9 cellular contexts compared by ENCODE assay signal in the genomic region with DNA sequence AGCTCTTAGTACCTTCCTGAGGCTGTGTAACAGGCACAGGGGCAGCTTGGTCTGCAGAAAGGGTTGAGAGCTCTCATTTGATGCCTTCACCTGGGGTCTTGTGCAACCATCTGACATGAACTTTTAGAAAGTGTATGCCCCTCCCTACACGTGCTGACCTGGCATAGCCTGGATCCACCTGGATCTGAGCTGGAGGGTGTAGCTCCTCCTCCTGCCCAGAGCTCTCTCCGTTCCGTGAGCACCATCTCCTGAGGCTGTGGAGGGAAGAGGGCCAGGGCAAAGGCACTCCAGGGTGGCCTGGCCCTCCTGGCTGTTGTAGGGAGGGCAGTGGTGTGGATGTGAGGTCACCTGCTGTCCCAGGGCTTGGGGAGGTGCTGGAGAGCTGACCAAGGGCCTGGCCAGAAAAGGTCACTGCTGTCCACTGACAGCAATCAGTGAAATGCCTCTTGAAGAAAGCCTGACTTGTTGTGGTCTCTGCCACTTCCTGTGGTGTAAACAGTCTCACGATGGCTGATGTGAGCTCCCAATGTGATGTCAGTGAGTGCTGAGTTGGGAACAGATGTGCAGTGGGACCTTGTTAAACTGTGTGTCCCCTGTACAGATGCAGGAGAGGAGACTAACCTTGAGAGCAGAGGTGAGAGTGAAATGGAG. TPM values are rescaled to one million over a fixed set of nuclear protein-coding genes. Genes with fewer than 3 reads are reported as not detected.
DNase-seq lines count a peak whose midpoint lies in the region; ATAC-seq and TF ChIP-seq lines count a peak whose summit lies in the region.
"Had no signal": no experiment of that assay in that cellular context is flagged by ENCODE, and none has a peak within 500 bp of the region (broad histone marks: within the 10 kb centered on the region; RNA-seq: fewer than 3 reads in every experiment).

No MANE protein-coding gene starts in this region.

- no peak overlapping the region for H3K27ac ChIP-seq in substantia nigra (ENCODE audit: low read depth, low read length, poor library complexity, severe bottlenecking)
- no peak overlapping the region for H3K27ac ChIP-seq in gastrocnemius medialis
- H3K27ac ChIP-seq: C4-2B had no signal

- CTCF ChIA-PET in activated B cell treated with CpG ODN at 0.5 μM for 24 hours (lab: Charles Lee): interaction anchor here (0.8 to 3.3 kb wide), 19 partner anchors 9 to 444 kb away, joined by 3 to 66 read pairs (median 9); no protein-coding TSS in a partner anchor

- peaks cover 0 to 8% of the 10 kb centered on the region in 2 donors for H3K4me1 ChIP-seq in gastrocnemius medialis

- no peaks in the 10 kb centered on the region for H3K9me3 ChIP-seq in gastrocnemius medialis

- POLR2A ChIA-PET in activated B cell treated with CpG ODN at 0.5 μM for 24 hours (lab: Charles Lee): interaction anchor here (0.5 to 4.0 kb wide), 29 partner anchors 8 to 1141 kb away, joined by 3 to 118 read pairs (median 7); partner anchors contain the start of genes AMZ1, PSMG3 and TTYH3

- no peaks in the 10 kb centered on the region for H3K9me3 Mint-ChIP-seq in activated B cell treated with CpG ODN at 0.5 μM for 24 hours
- H3K9me3 Mint-ChIP-seq in stimulated activated naive CD8-positive, alpha-beta T cell treated with anti-CD3 and anti-CD28 coated beads, Interleukin-15, Interleukin-2, amounts not matched to agents 100 ng/mL and 50 ng/mL, for 24 hours: no peaks in the 10 kb centered on the region

- H3K36me3 ChIP-seq in gastrocnemius medialis: no peaks in the 10 kb centered on the region

- TF ChIP-seq CTCF in activated B cell treated with CpG ODN at 0.5 μM for 24 hours (IDR thresholded peaks at IDR 0.05) (no peak), gastrocnemius medialis (IDR thresholded peaks at IDR 0.05 in 4 of 5, conservative IDR thresholded peaks at IDR 0.05 in 1 of 5) (no peak)

- peak overlapping the region; percentile 94 for H3K27ac Mint-ChIP-seq in activated B cell treated with CpG ODN at 0.5 μM for 24 hours
- H3K27ac Mint-ChIP-seq in stimulated activated naive CD8-positive, alpha-beta T cell treated with anti-CD3 and anti-CD28 coated beads, Interleukin-15, Interleukin-2, amounts not matched to agents 100 ng/mL and 50 ng/mL, for 24 hours: no peak overlapping the region

- H3K4me3 Mint-ChIP-seq in activated B cell treated with CpG ODN at 0.5 μM for 24 hours: peak overlapping the region; percentile 88
- H3K4me3 Mint-ChIP-seq in stimulated activated naive CD8-positive, alpha-beta T cell treated with anti-CD3 and anti-CD28 coated beads, Interleukin-15, Interleukin-2, amounts not matched to agents 100 ng/mL and 50 ng/mL, for 24 hours: peak overlapping the region; percentile 21

- H3K4me1 Mint-ChIP-seq in activated B cell treated with CpG ODN at 0.5 μM for 24 hours: peaks cover 54% of the 10 kb centered on the region
- H3K4me1 Mint-ChIP-seq in stimulated activated naive CD8-positive, alpha-beta T cell treated with anti-CD3 and anti-CD28 coated beads, Interleukin-15, Interleukin-2, amounts not matched to agents 100 ng/mL and 50 ng/mL, for 24 hours (ENCODE audit: low read depth): peaks cover 39% of the 10 kb centered on the region

- H3K4me3 ChIP-seq in gastrocnemius medialis: no peak overlapping the region

- DNase-seq in activated naive CD4-positive, alpha-beta T cell treated with Interleukin-2 at 50 U/mL for 16 hours: peak; percentile 13
- no peak for DNase-seq in activated naive CD4-positive, alpha-beta T cell (lab: John Stamatoyannopoulos, UW)
- DNase-seq in activated B cell treated with CpG ODN at 0.5 μM for 24 hours: no peak
- no peak for DNase-seq in substantia nigra (lab: John Stamatoyannopoulos, UW)
- no peak for DNase-seq in gastrocnemius medialis

- H3K36me3 Mint-ChIP-seq in activated B cell treated with CpG ODN at 0.5 μM for 24 hours (ENCODE audit: low read depth): peaks cover 14% of the 10 kb centered on the region
- peaks cover 10% of the 10 kb centered on the region for H3K36me3 Mint-ChIP-seq in stimulated activated naive CD8-positive, alpha-beta T cell treated with anti-CD3 and anti-CD28 coated beads, Interleukin-15, Interleukin-2, amounts not matched to agents 100 ng/mL and 50 ng/mL, for 24 hours (ENCODE audit: low read depth)

- TF ChIP-seq POLR2A in gastrocnemius medialis (IDR thresholded peaks at IDR 0.05): no peak

- intact Hi-C loops in activated B cell treated with CpG ODN at 0.5 μM for 24 hours (cut with micrococcal nuclease) (loop anchor here (2.0 kb wide), 1 partner anchor 80 kb away; the partner anchor contains the start of gene TTYH3), gastrocnemius medialis (cut with DNase I; ENCODE audit: low total_unique reads) (no loop called here)

- in situ Hi-C loops in gastrocnemius medialis (cut with MboI; ENCODE audit: low sequenced_read_pairs in 4 of 4): no loop called here

- H3K27me3 Mint-ChIP-seq in activated B cell treated with CpG ODN at 0.5 μM for 24 hours: no peaks in the 10 kb centered on the region
- H3K27me3 Mint-ChIP-seq in stimulated activated naive CD8-positive, alpha-beta T cell treated with anti-CD3 and anti-CD28 coated beads, Interleukin-15, Interleukin-2, amounts not matched to agents 100 ng/mL and 50 ng/mL, for 24 hours: peaks cover 26% of the 10 kb centered on the region

- ATAC-seq in HG03354 (IDR thresholded peaks at IDR 0.05; ENCODE audit: poor library complexity, severe bottlenecking, unreplicated experiment) (peak; percentile 34), activated B cell treated with CpG ODN at 0.5 μM for 24 hours (ENCODE audit: low read depth) (no peak), GM21526 (IDR thresholded peaks at IDR 0.05; ENCODE audit: low FRiP score, unreplicated experiment) (no peak), gastrocnemius medialis (no peak)

- H3K27me3 ChIP-seq in gastrocnemius medialis: peaks cover 0 to 4% (median 4%) of the 10 kb centered on the region in 3 donors

RNA-seq across cellular contexts. Expression of gene AMZ1, which starts 23.0 kb away (rescaled TPM):
- total RNA-seq in activated B cell treated with CpG ODN at 0.5 μM for 24 hours: 5.9 and 8.3 TPM in 2 replicates
- not detected for total RNA-seq in gastrocnemius medialis
